Comparison of ENCODE assay signal across 8 cellular contexts in the genomic region with DNA sequence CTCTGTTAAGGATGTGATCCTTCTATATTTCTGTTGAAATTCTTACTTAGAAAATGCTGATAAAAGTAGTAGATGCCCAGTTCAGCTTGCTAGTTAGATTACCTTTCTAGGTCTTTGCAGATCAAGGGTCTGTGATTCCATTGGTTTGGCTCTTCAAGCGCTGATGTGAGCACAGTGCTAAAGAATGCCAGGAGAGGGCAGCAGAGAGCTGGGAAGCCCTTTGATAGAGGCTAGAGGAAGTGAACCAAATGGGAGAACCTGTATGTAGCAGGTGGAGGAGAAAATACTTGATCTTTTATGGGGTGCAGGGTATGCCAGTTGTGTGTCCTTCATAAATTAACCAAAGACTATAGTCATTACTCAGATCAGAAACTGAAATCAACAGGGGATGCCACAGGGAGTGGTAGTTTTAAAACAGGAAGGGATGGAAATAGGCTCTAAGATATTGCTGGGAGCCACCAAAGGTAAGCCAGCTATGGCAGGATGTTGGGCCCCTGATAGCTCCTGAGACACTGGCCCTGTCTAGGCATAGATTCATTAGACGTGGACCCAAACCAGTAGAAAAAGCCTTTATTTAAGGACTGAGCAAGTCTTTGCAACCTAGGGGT.
A peak's percentile ranks its signal among the peaks of the same experiment; 100 is the strongest.
DNase-seq lines count a peak whose midpoint lies in the region; ATAC-seq and TF ChIP-seq lines count a peak whose summit lies in the region.

No MANE protein-coding gene starts in this region.

- H3K27ac ChIP-seq in VCaP = no peak overlapping the region; the same call in 1 of the 2 replicates

- peak; percentile 92 for ATAC-seq in GM18867 (IDR thresholded peaks at IDR 0.05; ENCODE audit: unreplicated experiment)
- peak; percentile 88 for ATAC-seq in HG03060 (IDR thresholded peaks at IDR 0.05; ENCODE audit: low read depth, unreplicated experiment)
- ATAC-seq in left colon = peak; percentile 96

- intact Hi-C loops in left colon (cut with DNase I, micrococcal nuclease) = no loop called here

- TF ChIP-seq CTCF in VCaP (conservative IDR thresholded peaks at IDR 0.05) = peak; percentile 93

- DNase-seq in AG20443 (ENCODE audit: low spot score) (peak; percentile 70), NCI-H2081 treated with DMSO at 0.1 percent for 48 hours (lab: John Stamatoyannopoulos, UW) (peak; percentile 57), left colon (peak; percentile 48 to 81)
- peak; percentile 9 for DNase-seq in central memory CD4-positive, alpha-beta T cell
- DNase-seq in stimulated activated CD4-positive, alpha-beta T cell treated with anti-CD3 and anti-CD28 coated beads, Interleukin-4, amount 100 ng/mL, for 24 hours = peak; percentile 53

Comparison
In these comparisons a context has a peak if more than half of its experiments do, and no peak if none do; other contexts are left out.
1. DNase-seq: peak in every context shown above with its lines; median percentile 70 in AG20443; 64 in left colon; 57 in NCI-H2081 treated with DMSO at 0.1 percent for 48 hours; 53 in stimulated activated CD4-positive, alpha-beta T cell treated with anti-CD3 and anti-CD28 coated beads, Interleukin-4, amount 100 ng/mL, for 24 hours; 9 in central memory CD4-positive, alpha-beta T cell.